In the genomic region with DNA sequence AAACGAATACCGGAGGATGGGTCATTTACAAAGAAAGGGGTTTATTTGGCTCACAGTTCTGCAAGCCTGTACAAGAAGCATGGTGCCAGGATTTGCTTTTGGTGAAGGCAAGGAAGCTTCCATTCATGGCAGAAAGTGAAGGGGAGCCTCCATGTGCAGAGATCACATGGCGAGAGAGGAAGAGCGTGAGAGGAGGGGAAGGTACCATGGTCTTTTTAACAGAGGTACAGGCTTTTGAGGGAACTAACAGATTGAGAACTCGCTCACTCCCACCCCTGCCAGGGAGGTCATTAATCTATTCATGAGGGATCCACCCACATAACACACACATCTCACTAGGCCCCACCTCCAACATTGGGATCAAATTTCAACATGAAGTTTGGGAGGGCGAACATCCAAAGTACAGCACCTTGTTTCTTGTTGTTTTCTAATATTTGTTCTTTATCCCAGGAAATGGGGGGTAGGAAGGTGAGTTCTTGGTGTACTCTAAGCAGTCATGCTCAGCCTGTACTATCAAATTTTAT, we compare ENCODE assay signal across 15 cellular contexts. TPM values are rescaled to one million over a fixed set of nuclear protein-coding genes. Genes with fewer than 3 reads are reported as not detected.
DNase-seq lines count a peak whose midpoint lies in the region; ATAC-seq and TF ChIP-seq lines count a peak whose summit lies in the region.
"Had no signal": no experiment of that assay in that cellular context is flagged by ENCODE, and none has a peak within 500 bp of the region (broad histone marks: within the 10 kb centered on the region; RNA-seq: fewer than 3 reads in every experiment).

No MANE protein-coding gene starts in this region.

- TF ChIP-seq POLR2A in esophagus squamous epithelium (IDR thresholded peaks at IDR 0.05) = no peak

- H2AK5ac ChIP-seq in trophoblast cell (ENCODE audit: low read length) = no peak overlapping the region

- H4K12ac ChIP-seq in trophoblast cell (ENCODE audit: low read depth, low read length) = no peak overlapping the region

- intact Hi-C loops in Panc1 (cut with micrococcal nuclease; ENCODE audit: unreplicated experiment) (no loop called here), esophagus squamous epithelium (cut with DNase I) (no loop called here), mucosa of descending colon (cut with DNase I, micrococcal nuclease) (no loop called here)

- no peak overlapping the region for H4K8ac ChIP-seq in trophoblast cell (ENCODE audit: low read depth, low read length)

- H3K9me3 ChIP-seq in Panc1 (ENCODE audit: control insufficient read depth, insufficient read depth, low read depth, low read length) = no peaks in the 10 kb centered on the region
- H3K9me3 ChIP-seq in esophagus squamous epithelium = no peaks in the 10 kb centered on the region
- H3K9me3 ChIP-seq in trophoblast cell (ENCODE audit: insufficient read depth, low read depth, low read length) = peaks cover 5% of the 10 kb centered on the region
- H3K9me3 ChIP-seq in mucosa of descending colon = no peaks in the 10 kb centered on the region
- H3K9me3 ChIP-seq: esophagus muscularis mucosa had no signal

- no peak overlapping the region for H3K18ac ChIP-seq in trophoblast cell (ENCODE audit: low read length)

- H3K27me3 ChIP-seq in Panc1 (ENCODE audit: control insufficient read depth, insufficient read depth, low read length) = no peaks in the 10 kb centered on the region
- no peaks in the 10 kb centered on the region for H3K27me3 ChIP-seq in esophagus squamous epithelium
- H3K27me3 ChIP-seq in trophoblast cell (ENCODE audit: insufficient read depth, low read length) = no peaks in the 10 kb centered on the region
- H3K27me3 ChIP-seq: esophagus muscularis mucosa, spleen had no signal

- POLR2A ChIA-PET in Panc1 (lab: Charles Lee) = no interaction called here

- H3K4ac ChIP-seq in trophoblast cell (ENCODE audit: low read depth, low read length) = no peak overlapping the region

- H3K36me3 ChIP-seq in Panc1 (ENCODE audit: control insufficient read depth, insufficient read depth, low read length) (no peaks in the 10 kb centered on the region), esophagus squamous epithelium (no peaks in the 10 kb centered on the region), trophoblast cell (ENCODE audit: control insufficient read depth in 1 of 2, insufficient read depth in 2 of 2, low read length in 2 of 2) (no peaks in the 10 kb centered on the region), mucosa of descending colon (ENCODE audit: low read depth) (no peaks in the 10 kb centered on the region)
- H3K36me3 ChIP-seq: esophagus muscularis mucosa, spleen had no signal

- DNase-seq in NCI-H2171 treated with DMSO at 0.1 percent for 48 hours (lab: John Stamatoyannopoulos, UW) = peak; percentile 9
- no peak for DNase-seq in NCI-H2171 (lab: John Stamatoyannopoulos, UW)
- DNase-seq in Panc1 (ENCODE audit: low read depth, low spot score) = no peak
- DNase-seq in esophagus squamous epithelium (lab: John Stamatoyannopoulos, UW) = no peak
- DNase-seq in trophoblast cell = no peak
- DNase-seq in mucosa of descending colon = no peak
- DNase-seq: activated CD4-positive, CD25-positive, alpha-beta regulatory T cell; activated CD8-positive, alpha-beta memory T cell treated with anti-CD3 and anti-CD28 coated beads, Interleukin-2, amount 50 U/mL, for 48 hours; CD8-positive, alpha-beta T cell; NCI-H1930; spleen had no signal

- H3K23ac ChIP-seq in trophoblast cell (ENCODE audit: low read length) = no peak overlapping the region

- no TSS peak for BruUV-seq in Panc1 (replicated peaks; lab: Mats Ljungman, UMichigan)

- no peak overlapping the region for H3K4me2 ChIP-seq in trophoblast cell (ENCODE audit: low read length)

- CTCF ChIA-PET in Panc1 (lab: Charles Lee) = no interaction called here

- H2BK120ac ChIP-seq in trophoblast cell (ENCODE audit: insufficient read depth, low read length, poor library complexity) = no peak overlapping the region

- H3K27ac ChIP-seq in Panc1 (ENCODE audit: low read length) (peak overlapping the region; percentile 68; the same call in 1 of the 2 replicates), esophagus squamous epithelium (peak overlapping the region; percentile 36 to 60 (median 55)), trophoblast cell (ENCODE audit: low read depth, low read length) (no peak overlapping the region)
- H3K27ac ChIP-seq: esophagus muscularis mucosa, parathyroid adenoma, spleen had no signal

- no peak overlapping the region for H3K9ac ChIP-seq in trophoblast cell (ENCODE audit: low read length)
- H3K9ac ChIP-seq: parathyroid adenoma had no signal

- H3K4me3 ChIP-seq in Panc1 (ENCODE audit: low read depth in 2 of 2, low read length in 2 of 2) = no peak overlapping the region
- no peak overlapping the region for H3K4me3 ChIP-seq in esophagus squamous epithelium
- H3K4me3 ChIP-seq in trophoblast cell (ENCODE audit: low read depth, low read length) = no peak overlapping the region
- H3K4me3 ChIP-seq in mucosa of descending colon = no peak overlapping the region
- H3K4me3 ChIP-seq: esophagus muscularis mucosa, spleen had no signal

- no peak for TF ChIP-seq CTCF in Panc1 (IDR thresholded peaks at IDR 0.05)
- TF ChIP-seq CTCF in esophagus squamous epithelium (IDR thresholded peaks at IDR 0.05) = no peak
- TF ChIP-seq CTCF in mucosa of descending colon (IDR thresholded peaks at IDR 0.05) = no peak

- in situ Hi-C loops in Panc1 (cut with HindIII; ENCODE audit: low pct_unique_long_range_greater_than_20kb, low sequenced_read_pairs) = no loop called here

- H3K79me1 ChIP-seq in trophoblast cell (ENCODE audit: low read length) = peaks cover 4% of the 10 kb centered on the region

- no peak overlapping the region for H2BK5ac ChIP-seq in trophoblast cell (ENCODE audit: low read depth, low read length, poor library complexity)

- no peaks in the 10 kb centered on the region for H3K79me2 ChIP-seq in trophoblast cell (ENCODE audit: control insufficient read depth, insufficient read depth, low read length, poor library complexity)
- H3K79me2 ChIP-seq: parathyroid adenoma had no signal

- no peak for ATAC-seq in Panc1
- no peak for ATAC-seq in GM18907 (IDR thresholded peaks at IDR 0.05; ENCODE audit: unreplicated experiment)
- ATAC-seq in activated CD4-positive, CD25-positive, alpha-beta regulatory T cell treated with anti-CD3 and anti-CD28 coated beads, Interleukin-2, amount 50 U/mL, for 24 hours = no peak
- no peak for ATAC-seq in mucosa of descending colon
- ATAC-seq: CD8-positive, alpha-beta T cell had no signal

- 48 to 59% methylated on average over 6 of the region's 6 CpGs for WGBS in esophagus squamous epithelium, 2 donors
- WGBS in trophoblast cell (ENCODE audit: extremely low coverage, insufficient coverage, insufficient read length) = no CpG with 5 or more reads among the region's 6 CpGs

- peak overlapping the region; percentile 28 for H3K14ac ChIP-seq in trophoblast cell (ENCODE audit: low read length)

- H4K91ac ChIP-seq in trophoblast cell (ENCODE audit: low read depth, low read length) = no peak overlapping the region

- H2AFZ ChIP-seq in trophoblast cell (ENCODE audit: insufficient read depth, low read length, poor library complexity) = no peak overlapping the region
- H2AFZ ChIP-seq: parathyroid adenoma had no signal

- no peaks in the 10 kb centered on the region; the same call in 1 of the 2 replicates for H3K4me1 ChIP-seq in Panc1 (ENCODE audit: control insufficient read depth, insufficient read depth, low read length)
- peaks cover 0 to 36% (median 10%) of the 10 kb centered on the region in 3 donors for H3K4me1 ChIP-seq in esophagus squamous epithelium
- peaks cover 6 to 9% of the 10 kb centered on the region in 2 experiments for H3K4me1 ChIP-seq in trophoblast cell (ENCODE audit: control insufficient read depth in 1 of 2, insufficient read depth in 2 of 2, low read length in 2 of 2)
- no peaks in the 10 kb centered on the region for H3K4me1 ChIP-seq in mucosa of descending colon (ENCODE audit: low read depth)
- H3K4me1 ChIP-seq: esophagus muscularis mucosa, parathyroid adenoma, spleen had no signal

- peak overlapping the region; percentile 43 for H2BK12ac ChIP-seq in trophoblast cell (ENCODE audit: low read length)

RNA-seq across cellular contexts. Expression of gene TMC1, which starts 18.5 kb away (rescaled TPM):
- 0.36 TPM for total RNA-seq in Panc1 (2021; ENCODE audit: unreplicated experiment)
- 0.59 TPM for polyA plus RNA-seq in Panc1 (2012; ENCODE audit: insufficient read length)
- total RNA-seq in esophagus squamous epithelium = 1 to 10 TPM in 3 of 4 donors, not detected in 1; 1.1 to 3.1 (median 1.5) TPM
- polyA plus RNA-seq in trophoblast cell (2013) = 0.03 and 0.04 TPM in 2 replicates
- total RNA-seq in mucosa of descending colon = under 1 TPM; 0.17 to 0.77 (median 0.19) TPM
- total RNA-seq: CD8-positive, alpha-beta T cell; esophagus muscularis mucosa; spleen had no signal
